19 cellular contexts compared by ENCODE assay signal in the genomic region with DNA sequence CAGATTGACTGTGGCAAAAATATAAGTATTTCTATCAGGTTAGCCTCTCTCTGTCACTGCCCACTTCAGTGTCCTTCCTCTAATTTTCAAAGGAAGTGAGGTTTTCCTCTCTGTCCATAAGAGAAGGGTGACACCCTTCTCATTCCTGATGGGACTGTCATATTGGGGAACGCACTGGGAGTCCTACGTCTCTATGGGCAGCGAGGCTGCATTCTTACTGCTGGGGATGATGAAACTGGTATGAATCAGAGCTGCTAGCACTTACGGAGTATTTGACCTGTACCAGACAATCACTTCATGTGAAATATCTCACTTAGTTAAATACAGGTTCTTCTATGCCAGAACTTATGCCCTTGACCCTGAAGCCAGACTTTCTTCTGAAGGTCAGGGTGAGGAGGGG.
DNase-seq lines count a peak whose midpoint lies in the region; FAIRE-seq and TF ChIP-seq lines count a peak whose summit lies in the region.
"Had no signal": no experiment of that assay in that cellular context is flagged by ENCODE, and none has a peak within 500 bp of the region (broad histone marks: within the 10 kb centered on the region; RNA-seq: fewer than 3 reads in every experiment).

No MANE protein-coding gene starts in this region.

- no peak overlapping the region for H2BK120ac ChIP-seq in trophoblast cell (ENCODE audit: insufficient read depth, low read length, poor library complexity)

- DNase-seq in AG20443 (ENCODE audit: low spot score) (peak; percentile 84), HTR-8/SVneo (ENCODE audit: insufficient read length, low spot score) (peak; percentile 86), cardiac fibroblast (ENCODE audit: low read depth in 2 of 2) (peak; percentile 34 to 77), trophoblast cell (peak; percentile 84 to 92), ecto neural progenitor cell (ENCODE audit: low spot score) (no peak), putamen (ENCODE audit: low spot score) (no peak)
- no peak for DNase-seq in stimulated activated CD4-positive, alpha-beta T cell treated with anti-CD3 and anti-CD28 coated beads, Interleukin-15, amount 100 ng/mL, for 24 hours
- DNase-seq in stimulated activated CD8-positive, alpha-beta memory T cell treated with anti-CD3 and anti-CD28 coated beads, Interleukin-4, amount 100 ng/mL, for 48 hours = no peak
- DNase-seq: activated CD8-positive, alpha-beta T cell treated with anti-CD3 and anti-CD28 coated beads, Interleukin-2, amount 10 ng/mL, durations not matched to agents 7 days and 5 days; amygdala; DMS153; left colon; MG63; NCI-H187; NCI-H524 treated with DMSO at 0.1 percent for 48 hours; OCI-M1; spleen; stimulated activated naive CD8-positive, alpha-beta T cell treated with anti-CD3 and anti-CD28 coated beads, Interleukin-15, amount 100 ng/mL, for 72 hours had no signal

- H2AK5ac ChIP-seq in trophoblast cell (ENCODE audit: low read length) = no peak overlapping the region

- H2AFZ ChIP-seq in trophoblast cell (ENCODE audit: insufficient read depth, low read length, poor library complexity) = no peak overlapping the region

- H3K4me1 ChIP-seq in trophoblast cell (ENCODE audit: control insufficient read depth in 1 of 2, insufficient read depth in 2 of 2, low read length in 2 of 2) = peaks cover 11% of the 10 kb centered on the region in 2 experiments
- H3K4me1 ChIP-seq: BLaER1 had no signal

- no peak overlapping the region for H2BK5ac ChIP-seq in trophoblast cell (ENCODE audit: low read depth, low read length, poor library complexity)

- no CpG with 5 or more reads among the region's 4 CpGs for WGBS in trophoblast cell (ENCODE audit: extremely low coverage, insufficient coverage, insufficient read length)

- FAIRE-seq in HTR-8/SVneo (lab: Jason Lieb, UNC) = peak; percentile 95

- no peak overlapping the region for H3K4me3 ChIP-seq in cardiac fibroblast (replicated peaks in 1 of 2; ENCODE audit: low read depth in 2 of 2, low read length in 2 of 2)
- no peak overlapping the region for H3K4me3 ChIP-seq in trophoblast cell (ENCODE audit: low read depth, low read length)
- H3K4me3 ChIP-seq: BLaER1, MG63, spleen had no signal

- no peak overlapping the region for H3K27ac ChIP-seq in trophoblast cell (ENCODE audit: low read depth, low read length)
- H3K27ac ChIP-seq: BLaER1, spleen had no signal

- no peak overlapping the region for H3K4ac ChIP-seq in trophoblast cell (ENCODE audit: low read depth, low read length)

- H3K79me1 ChIP-seq in trophoblast cell (ENCODE audit: low read length) = peaks cover 4% of the 10 kb centered on the region

- H3K36me3 ChIP-seq in trophoblast cell (ENCODE audit: control insufficient read depth in 1 of 2, insufficient read depth in 2 of 2, low read length in 2 of 2) = no peaks in the 10 kb centered on the region
- H3K36me3 ChIP-seq: BLaER1, MG63, spleen had no signal

- H3K9ac ChIP-seq in trophoblast cell (ENCODE audit: low read length) = no peak overlapping the region
- H3K9ac ChIP-seq: BLaER1 had no signal

- no peak overlapping the region for H4K91ac ChIP-seq in trophoblast cell (ENCODE audit: low read depth, low read length)

- H3K23ac ChIP-seq in trophoblast cell (ENCODE audit: low read length) = no peak overlapping the region

- H3K79me2 ChIP-seq in trophoblast cell (ENCODE audit: control insufficient read depth, insufficient read depth, low read length, poor library complexity) = no peaks in the 10 kb centered on the region

- H4K12ac ChIP-seq in trophoblast cell (ENCODE audit: low read depth, low read length) = no peak overlapping the region

- H3K27me3 ChIP-seq in trophoblast cell (ENCODE audit: insufficient read depth, low read length) = no peaks in the 10 kb centered on the region
- H3K27me3 ChIP-seq: BLaER1, MG63, spleen had no signal

- H3K9me3 ChIP-seq in trophoblast cell (ENCODE audit: insufficient read depth, low read depth, low read length) = no peaks in the 10 kb centered on the region
- H3K9me3 ChIP-seq: BLaER1, MG63, spleen had no signal

- no peak overlapping the region for H3K18ac ChIP-seq in trophoblast cell (ENCODE audit: low read length)

- TF ChIP-seq CTCF in cardiac fibroblast (IDR thresholded peaks at IDR 0.05; ENCODE audit: low read depth, low read length) = no peak

- H4K8ac ChIP-seq in trophoblast cell (ENCODE audit: low read depth, low read length) = no peak overlapping the region

- H2BK12ac ChIP-seq in trophoblast cell (ENCODE audit: low read length) = no peak overlapping the region

- no peak overlapping the region for H3K14ac ChIP-seq in trophoblast cell (ENCODE audit: low read length)

- H3K4me2 ChIP-seq in trophoblast cell (ENCODE audit: low read length) = no peak overlapping the region
- H3K4me2 ChIP-seq: BLaER1 had no signal

Comparison
In these comparisons a context has a peak if more than half of its experiments do, and no peak if none do; other contexts are left out.
1. DNase-seq: peak in AG20443 (single experiment), HTR-8/SVneo (single experiment), cardiac fibroblast (2 of 2) and trophoblast cell (2 of 2); none in ecto neural progenitor cell (single experiment), putamen (single experiment), stimulated activated CD4-positive, alpha-beta T cell treated with anti-CD3 and anti-CD28 coated beads, Interleukin-15, amount 100 ng/mL, for 24 hours (single experiment) and stimulated activated CD8-positive, alpha-beta memory T cell treated with anti-CD3 and anti-CD28 coated beads, Interleukin-4, amount 100 ng/mL, for 48 hours (single experiment).